ENCODE assay signal across 29 cellular contexts in the genomic region with DNA sequence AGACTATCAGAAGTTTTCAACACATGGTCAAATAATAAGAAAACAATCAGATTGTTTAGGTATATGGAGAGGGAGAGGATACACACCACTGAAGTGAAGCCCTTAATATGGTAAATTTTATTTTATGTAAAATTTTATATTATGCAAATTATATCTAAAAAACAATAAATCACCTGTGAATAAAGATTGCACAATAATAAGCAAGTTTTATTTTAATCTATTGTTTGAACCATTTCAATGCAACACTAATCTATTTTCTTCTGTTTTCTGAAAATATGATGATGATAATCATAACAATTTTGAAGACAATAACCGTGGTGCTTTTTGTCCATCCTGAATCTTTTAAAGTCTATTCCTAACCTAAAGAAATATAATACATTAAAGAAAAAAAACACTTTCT.
"Had no signal": no experiment of that assay in that cellular context is flagged by ENCODE, and none has a peak within 500 bp of the region (broad histone marks: within the 10 kb centered on the region; RNA-seq: fewer than 3 reads in every experiment).

No MANE protein-coding gene starts in this region.

- FAIRE-seq: colon, endometrium, endothelial cell of umbilical vein, frontal cortex had no signal

- H3K4me1 ChIP-seq: colonic mucosa, esophagus muscularis mucosa, gastroesophageal sphincter, heart left ventricle, heart right ventricle had no signal

- H3K36me3 ChIP-seq: colonic mucosa, esophagus muscularis mucosa, esophagus squamous epithelium, gastrocnemius medialis, gastroesophageal sphincter, heart left ventricle, heart right ventricle had no signal

- H3K79me2 ChIP-seq: hepatocyte had no signal

- ATAC-seq: effector memory CD8-positive, alpha-beta T cell; esophagus mucosa; foreskin keratinocyte; gastrocnemius medialis; gastroesophageal sphincter; heart left ventricle; heart right ventricle had no signal

- H3K4me3 ChIP-seq: colonic mucosa, coronary artery, dorsolateral prefrontal cortex, esophagus muscularis mucosa, esophagus squamous epithelium, gastrocnemius medialis, gastroesophageal sphincter, heart left ventricle, heart right ventricle, hepatocyte had no signal

- H3K4me2 ChIP-seq: hepatocyte had no signal

- DNase-seq: colonic mucosa; cortex of kidney; dermis blood vessel endothelial cell; dorsolateral prefrontal cortex; effector CD4-positive, alpha-beta T cell; effector CD8-positive, alpha-beta T cell; effector memory CD4-positive, alpha-beta T cell; effector memory CD8-positive, alpha-beta T cell; endodermal cell; erythroblast; esophagus squamous epithelium; foreskin fibroblast; foreskin keratinocyte; foreskin melanocyte; gastrocnemius medialis; glutamatergic neuron; head of caudate nucleus; heart left ventricle; heart right ventricle had no signal

- H3K9me3 ChIP-seq: colonic mucosa, esophagus muscularis mucosa, esophagus squamous epithelium, gastrocnemius medialis, gastroesophageal sphincter, heart left ventricle, heart right ventricle had no signal

- H3K27ac ChIP-seq: colonic mucosa, coronary artery, dorsolateral prefrontal cortex, epithelial cell of prostate, esophagus muscularis mucosa, esophagus squamous epithelium, foreskin keratinocyte, gastrocnemius medialis, gastroesophageal sphincter, heart left ventricle, heart right ventricle, hepatocyte had no signal

- H3K27me3 ChIP-seq: colonic mucosa, dorsolateral prefrontal cortex, esophagus muscularis mucosa, esophagus squamous epithelium, foreskin keratinocyte, gastrocnemius medialis, gastroesophageal sphincter, heart left ventricle, heart right ventricle, hepatocyte had no signal

- H2AFZ ChIP-seq: hepatocyte had no signal
